ENCODE assay signal across 7 cellular contexts in the genomic region with DNA sequence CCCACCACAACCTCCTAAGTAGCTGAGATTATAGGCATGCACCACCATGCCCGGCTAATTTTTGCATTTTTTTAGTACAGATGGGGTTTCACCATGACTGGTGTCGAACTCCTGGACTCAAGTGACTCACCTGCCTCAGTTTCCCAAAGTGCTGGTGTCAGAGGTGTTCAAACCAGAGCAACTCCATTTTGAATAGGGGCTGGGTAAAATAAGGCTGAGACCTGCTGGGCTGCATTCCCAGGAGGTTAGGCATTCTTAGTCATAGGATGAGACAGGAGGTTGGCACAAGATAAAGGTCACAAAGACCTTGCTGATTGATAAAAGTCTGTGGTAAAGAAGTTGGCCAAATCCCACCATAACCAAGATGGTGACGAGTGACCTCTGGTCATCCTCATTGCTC. TPM values are rescaled to one million over a fixed set of nuclear protein-coding genes. Genes with fewer than 3 reads are reported as not detected.
DNase-seq lines count a peak whose midpoint lies in the region; ATAC-seq, FAIRE-seq and TF ChIP-seq lines count a peak whose summit lies in the region.
"Not testable (repeated sequence)": the region's sequence is repeated elsewhere in the genome, so short reads cannot be mapped to it uniquely, and the experiment has no call there.

No MANE protein-coding gene starts in this region.

- in situ Hi-C loops in K562 (cut with MboI): not testable (repeated sequence)

- not testable (repeated sequence) for H3K79me2 ChIP-seq in PC-9 (ENCODE audit: low read depth); SK-N-SH (ENCODE audit: insufficient read depth); K562 (ENCODE audit: control insufficient read depth, insufficient read depth, low read length)

- TF ChIP-seq POLR2A in K562 (conservative IDR thresholded peaks at IDR 0.05); spleen (IDR thresholded peaks at IDR 0.05): not testable (repeated sequence)

- CTCF ChIA-PET in PC-9 (lab: Charles Lee); K562 (lab: Yijun Ruan, JAX; ENCODE audit: low intra/inter-chr PET ratio): not testable (repeated sequence)
- CTCF ChIA-PET in SK-N-SH (lab: Yijun Ruan, JAX): interaction anchor here (2.1 kb wide), 1 partner anchor 152 kb away, joined by 10 read pairs; no protein-coding TSS in a partner anchor

- not testable (repeated sequence) for TF ChIP-seq CTCF in PC-9 (conservative IDR thresholded peaks at IDR 0.05); SK-N-SH (IDR thresholded peaks at IDR 0.05); K562 (IDR thresholded peaks at IDR 0.05 in 2 of 3, conservative IDR thresholded peaks at IDR 0.05 in 1 of 3; ENCODE audit: insufficient read depth in 2 of 3, low read depth in 1 of 3, low read length in 3 of 3); fibroblast of the aortic adventitia (IDR thresholded peaks at IDR 0.05; ENCODE audit: insufficient read depth, low read length); spleen (IDR thresholded peaks at IDR 0.05 in 8 of 11, conservative IDR thresholded peaks at IDR 0.05 in 3 of 11)

- not testable (repeated sequence) for ATAC-seq in K562

- not testable (repeated sequence) for H3K9ac ChIP-seq in SK-N-SH; K562 (ENCODE audit: insufficient read depth in 1 of 2, low read depth in 2 of 2, low read length in 2 of 2)

- H2AFZ ChIP-seq in PC-9; SK-N-SH (ENCODE audit: low read depth); K562 (ENCODE audit: low read depth, low read length): not testable (repeated sequence)

- DNase-seq in Daoy (ENCODE audit: low read depth) (peak; percentile 29), HT1080 (ENCODE audit: low read depth) (peak; percentile 59), PC-9 (peak; percentile 47 to 59), fibroblast of the aortic adventitia (ENCODE audit: low read depth) (peak; percentile 21), spleen (peak; percentile 3)
- not testable (repeated sequence) for DNase-seq in SK-N-SH; K562 (ENCODE audit: extremely low read depth in 1 of 4, low spot score in 3 of 4)

- BruUV-seq in PC-9 (replicated peaks; lab: Mats Ljungman, UMichigan); K562 (replicated peaks; lab: Mats Ljungman, UMichigan): not testable (repeated sequence)

- POLR2A ChIA-PET in PC-9 (lab: Charles Lee; ENCODE audit: unreplicated experiment); SK-N-SH (lab: Yijun Ruan, JAX); K562 (lab: Yijun Ruan, JAX): not testable (repeated sequence)

- H3K9me1 ChIP-seq in K562 (ENCODE audit: control insufficient read depth, insufficient read depth, low read length): not testable (repeated sequence)

- not testable (repeated sequence) for TF ChIP-seq EP300 in SK-N-SH (IDR thresholded peaks at IDR 0.05; ENCODE audit: borderline replicate concordance in 1 of 2, low read depth in 1 of 2, low read length in 1 of 2); K562 (IDR thresholded peaks at IDR 0.05; ENCODE audit: low read length)

- not testable (repeated sequence) for FAIRE-seq in K562 (lab: Jason Lieb, UNC)

- not testable (repeated sequence) for H3K4me2 ChIP-seq in PC-9; SK-N-SH; K562 (ENCODE audit: insufficient read depth, low read length)

- H3K9me3 ChIP-seq in PC-9 (ENCODE audit: insufficient read depth, low read depth); SK-N-SH; K562 (replicated peaks; ENCODE audit: control insufficient read depth, insufficient read depth, low read depth, low read length); spleen: not testable (repeated sequence)

- H3F3A ChIP-seq in PC-9 (ENCODE audit: insufficient read depth, low read depth) (peaks cover 16% of the 10 kb centered on the region), SK-N-SH (replicated peaks; ENCODE audit: insufficient read depth) (peaks cover 25% of the 10 kb centered on the region)

- not testable (repeated sequence) for H3K4me3 ChIP-seq in PC-9; SK-N-SH (ENCODE audit: low read depth in 2 of 2, low read length in 1 of 2); K562; fibroblast of the aortic adventitia (ENCODE audit: low read depth, low read length); spleen

- not testable (repeated sequence) for H4K20me1 ChIP-seq in PC-9 (ENCODE audit: insufficient read depth); SK-N-SH (ENCODE audit: insufficient read depth); K562 (replicated peaks; ENCODE audit: control insufficient read depth, insufficient read depth, low read length)

- WGBS in SK-N-SH (ENCODE audit: low lambda C conversion rate): 88% methylated on average over 3 of the region's 3 CpGs
- 63% methylated on average over 3 of the region's 3 CpGs for WGBS in K562 (ENCODE audit: insufficient coverage, low coverage, missing lambda C conversion rate)
- WGBS in spleen, 5 donors: 85 to 92% (median 88%) methylated on average over 3 of the region's 3 CpGs

- intact Hi-C loops in PC-9 (cut with micrococcal nuclease; ENCODE audit: unreplicated experiment); K562 (cut with micrococcal nuclease); spleen (cut with DNase I; ENCODE audit: low total_unique reads): not testable (repeated sequence)

- not testable (repeated sequence) for TF ChIP-seq RAD21 in SK-N-SH (IDR thresholded peaks at IDR 0.05; ENCODE audit: low read length); K562 (CRISPR knock-in tag; conservative IDR thresholded peaks at IDR 0.05 in 1 of 2, IDR thresholded peaks at IDR 0.05 in 1 of 2)

- H3K27me3 ChIP-seq in PC-9 (ENCODE audit: insufficient read depth, low read depth); SK-N-SH (ENCODE audit: insufficient read depth); K562 (ENCODE audit: control insufficient read depth in 2 of 2, insufficient read depth in 2 of 2, low read length in 2 of 2); spleen (replicated peaks in 1 of 7): not testable (repeated sequence)

- peaks cover 28% of the 10 kb centered on the region for H3K4me1 ChIP-seq in PC-9 (replicated peaks; ENCODE audit: insufficient read depth)
- H3K4me1 ChIP-seq in SK-N-SH (ENCODE audit: control insufficient read depth in 1 of 2, insufficient read depth in 2 of 2, low read depth in 1 of 2, low read length in 1 of 2); K562 (replicated peaks in 1 of 2; ENCODE audit: control insufficient read depth in 2 of 2, insufficient read depth in 2 of 2, low read length in 2 of 2); spleen: not testable (repeated sequence)

- not testable (repeated sequence) for H3K9me2 ChIP-seq in PC-9 (ENCODE audit: insufficient read depth); SK-N-SH

- H3K27ac ChIP-seq in PC-9; SK-N-SH (ENCODE audit: low read depth in 2 of 2, low read length in 1 of 2); K562 (ENCODE audit: extremely low read depth, low read depth, low read length); spleen: not testable (repeated sequence)

- not testable (repeated sequence) for H3K36me3 ChIP-seq in PC-9 (ENCODE audit: low read depth)
- H3K36me3 ChIP-seq in SK-N-SH (replicated peaks in 1 of 2; ENCODE audit: control insufficient read depth in 1 of 2, insufficient read depth in 2 of 2, low read length in 1 of 2) (peaks cover 7 to 25% of the 10 kb centered on the region in 2 experiments), K562 (ENCODE audit: control insufficient read depth, insufficient read depth, low read length) (peaks cover 20% of the 10 kb centered on the region), spleen (peaks cover 0 to 48% (median 23%) of the 10 kb centered on the region in 6 donors)

RNA-seq across cellular contexts. Expression of a gene that starts 35.3 kb away (rescaled TPM):
- 32.9 and 41.0 TPM in 2 replicates for total RNA-seq in Daoy (2014; rRNA removed; shearing (Covaris generic))
- total RNA-seq in HT1080 (2014; rRNA removed; shearing (Covaris generic)): 26.1 and 31.7 TPM in 2 replicates
- polyA plus RNA-seq in HT1080 (2015; cell fraction: cytosol; rRNA removed): 88.5 and 104 TPM in 2 replicates
- polyA plus RNA-seq in HT1080 (2015; cell fraction: nucleus; rRNA removed): 276 and 314 TPM in 2 replicates
- total RNA-seq in PC-9 (2021) (111 and 124 TPM in 2 replicates), K562 (2014; rRNA removed) (54.5 and 59.4 TPM in 2 replicates), K562 (2014; rRNA removed; fragmentation: Illumina TruSeq; extraction: Trizol) (81.0 and 89.6 TPM in 2 replicates), K562 (2015; rRNA removed; fragmentation: Illumina TruSeq; extraction: Trizol) (86.4 and 86.7 TPM in 2 replicates), K562 (2021) (200 and 225 TPM in 2 replicates), fibroblast of the aortic adventitia (ENCODE audit: low replicate concordance) (74.3 and 108 TPM in 2 replicates), spleen (100 to 1,000 TPM; 129 to 169 (median 150) TPM)
- polyA plus RNA-seq in SK-N-SH (2012; rRNA removed) (52.3 and 56.1 TPM in 2 replicates), K562 (2011; rRNA removed) (76.5 and 152 TPM in 2 replicates), K562 (2014; fragmentation: Illumina TruSeq; extraction: Trizol) (152 and 179 TPM in 2 replicates), K562 (2014; fragmentation: Nextera tagmentation; extraction: Ambion mirVana) (100 to 1,000 TPM; 115 to 268 TPM), K562 (2014; rRNA removed) (112 and 141 TPM in 2 replicates), spleen (10 to 100 TPM; 25.6 to 42.2 (median 41.8) TPM)
- 42.1 and 43.8 TPM in 2 replicates for polyA plus RNA-seq in SK-N-SH (2012; cell fraction: cytosol; rRNA removed)
- polyA plus RNA-seq in SK-N-SH (2012; cell fraction: nucleus; rRNA removed): 120 and 128 TPM in 2 replicates
- 217 and 656 TPM in 2 replicates for total RNA-seq in K562 (2011; cell fraction: chromatin; rRNA removed; ENCODE audit: low replicate concordance)
- total RNA-seq in K562 (2011; cell fraction: nucleolus; rRNA removed): 132 and 167 TPM in 2 replicates
- 277 and 407 TPM in 2 replicates for total RNA-seq in K562 (2011; cell fraction: nucleoplasm; rRNA removed)
- 38.3 and 58.6 TPM in 2 replicates for polyA plus RNA-seq in K562 (2011; cell fraction: cytosol; rRNA removed)
- polyA plus RNA-seq in K562 (2011; cell fraction: nucleus; rRNA removed): 322 and 323 TPM in 2 replicates
- polyA plus RNA-seq in K562 (2012): 92.3 and 93.9 TPM in 2 replicates
- polyA minus RNA-seq in K562 (2011; rRNA and poly(A)+ RNA removed): 132 and 178 TPM in 2 replicates
- polyA minus RNA-seq in K562 (2011; cell fraction: cytosol; rRNA and poly(A)+ RNA removed): 73.1 and 83.0 TPM in 2 replicates
- 176 and 371 TPM in 2 replicates for polyA minus RNA-seq in K562 (2011; cell fraction: nucleus; rRNA and poly(A)+ RNA removed)
